9 cellular contexts compared by ENCODE assay signal in genomic region chr10:2619472-2619871, GRCh38.
DNase-seq lines count a peak whose midpoint lies in the region; ATAC-seq and TF ChIP-seq lines count a peak whose summit lies in the region.
"Had no signal": no experiment of that assay in that cellular context is flagged by ENCODE, and none has a peak within 500 bp of the region (broad histone marks: within the 10 kb centered on the region; RNA-seq: fewer than 3 reads in every experiment).

No MANE protein-coding gene starts in this region.

- H3K9me3 Mint-ChIP-seq in progenitor cell of endocrine pancreas (ENCODE audit: low read depth), result no peaks in the 10 kb centered on the region
- H3K9me3 Mint-ChIP-seq in stimulated activated naive B cell treated with anti-CD40 and anti-IgM and Interleukin-4, amounts not matched to agents 10 μg/mL and 1 μg/mL and 100 μg/mL, for 72 hours, result no peaks in the 10 kb centered on the region

- H3K4me3 Mint-ChIP-seq in progenitor cell of endocrine pancreas (ENCODE audit: low read depth), result no peak overlapping the region
- no peak overlapping the region for H3K4me3 Mint-ChIP-seq in stimulated activated naive B cell treated with anti-CD40 and anti-IgM and Interleukin-4, amounts not matched to agents 10 μg/mL and 1 μg/mL and 100 μg/mL, for 72 hours

- H3K27ac Mint-ChIP-seq in progenitor cell of endocrine pancreas, result no peak overlapping the region
- no peak overlapping the region for H3K27ac Mint-ChIP-seq in stimulated activated naive B cell treated with anti-CD40 and anti-IgM and Interleukin-4, amounts not matched to agents 10 μg/mL and 1 μg/mL and 100 μg/mL, for 72 hours

- no peak for ATAC-seq in stimulated activated naive B cell treated with anti-CD40 and anti-IgM and Interleukin-4, amounts not matched to agents 10 μg/mL and 1 μg/mL and 100 μg/mL, for 72 hours (replicated peaks)
- ATAC-seq in esophagus mucosa, result no peak

- H3K36me3 Mint-ChIP-seq in progenitor cell of endocrine pancreas (ENCODE audit: insufficient read depth), result no peaks in the 10 kb centered on the region
- no peaks in the 10 kb centered on the region for H3K36me3 Mint-ChIP-seq in stimulated activated naive B cell treated with anti-CD40 and anti-IgM and Interleukin-4, amounts not matched to agents 10 μg/mL and 1 μg/mL and 100 μg/mL, for 72 hours

- peaks cover 8% of the 10 kb centered on the region for H3K27me3 Mint-ChIP-seq in progenitor cell of endocrine pancreas
- peaks cover 14 to 17% of the 10 kb centered on the region in 2 donors for H3K27me3 Mint-ChIP-seq in stimulated activated naive B cell treated with anti-CD40 and anti-IgM and Interleukin-4, amounts not matched to agents 10 μg/mL and 1 μg/mL and 100 μg/mL, for 72 hours

- no peaks in the 10 kb centered on the region for H3K4me1 Mint-ChIP-seq in progenitor cell of endocrine pancreas (ENCODE audit: low read depth)
- no peaks in the 10 kb centered on the region for H3K4me1 Mint-ChIP-seq in stimulated activated naive B cell treated with anti-CD40 and anti-IgM and Interleukin-4, amounts not matched to agents 10 μg/mL and 1 μg/mL and 100 μg/mL, for 72 hours

- peak; percentile 70 for TF ChIP-seq CTCF in progenitor cell of endocrine pancreas (IDR thresholded peaks at IDR 0.05; ENCODE audit: unreplicated experiment)

- DNase-seq in SIG-M5 treated with dmso at 0.1 percent for 504 hours (lab: John Stamatoyannopoulos, UW; ENCODE audit: unreplicated experiment) (peak; percentile 31), SIG-M5 (lab: John Stamatoyannopoulos, UW) (no peak), NCI-H1436 treated with DMSO at 0.1 percent for 48 hours (lab: John Stamatoyannopoulos, UW) (peak; percentile 79), SW480 (ENCODE audit: low spot score) (peak; percentile 5), progenitor cell of endocrine pancreas (ENCODE audit: low spot score, unreplicated experiment) (no peak), kidney glomerular epithelial cell (lab: John Stamatoyannopoulos, UW) (no peak)
- no peak for DNase-seq in stimulated activated naive B cell treated with anti-CD40 and anti-IgM and Interleukin-4, amounts not matched to agents 10 μg/mL and 1 μg/mL and 100 μg/mL, for 72 hours
- DNase-seq: stimulated activated CD4-positive, alpha-beta T cell treated with anti-CD3 and anti-CD28 coated beads, Interleukin-12 subunit alpha, Interleukin-12 subunit beta, amount 100 ng/mL, for 4 hours had no signal

Comparison
In these comparisons a context has a peak if more than half of its experiments do, and no peak if none do; other contexts are left out.
1. DNase-seq: peak in SIG-M5 treated with dmso at 0.1 percent for 504 hours (single experiment), NCI-H1436 treated with DMSO at 0.1 percent for 48 hours (single experiment) and SW480 (single experiment); none in SIG-M5 (single experiment), progenitor cell of endocrine pancreas (single experiment), kidney glomerular epithelial cell (single experiment) and stimulated activated naive B cell treated with anti-CD40 and anti-IgM and Interleukin-4, amounts not matched to agents 10 μg/mL and 1 μg/mL and 100 μg/mL, for 72 hours (single experiment).